Comparison of ENCODE assay signal across 14 cellular contexts in genomic region chr3:182971637-182972036, GRCh38. TPM values are rescaled to one million over a fixed set of nuclear protein-coding genes. Genes with fewer than 3 reads are reported as not detected.
A peak's percentile ranks its signal among the peaks of the same experiment; 100 is the strongest.
DNase-seq lines count a peak whose midpoint lies in the region; ATAC-seq and TF ChIP-seq lines count a peak whose summit lies in the region.
"Had no signal": no experiment of that assay in that cellular context is flagged by ENCODE, and none has a peak within 500 bp of the region (broad histone marks: within the 10 kb centered on the region; RNA-seq: fewer than 3 reads in every experiment).

No MANE protein-coding gene starts in this region.

- peaks cover 53% of the 10 kb centered on the region for H3K4me1 Mint-ChIP-seq in activated naive CD8-positive, alpha-beta T cell treated with anti-CD3 and anti-CD28 coated beads, Interleukin-2, amount 50 U/mL, for 24 hours

- H3K9me3 ChIP-seq in right lobe of liver, result no peaks in the 10 kb centered on the region
- no peaks in the 10 kb centered on the region for H3K9me3 ChIP-seq in body of pancreas
- H3K9me3 ChIP-seq in BE2C, result no peaks in the 10 kb centered on the region
- no peaks in the 10 kb centered on the region for H3K9me3 ChIP-seq in colonic mucosa
- H3K9me3 ChIP-seq: adrenal gland, sigmoid colon had no signal

- peak overlapping the region in 2 of 3 donors; percentile 45 to 61 for H3K27ac ChIP-seq in right lobe of liver
- no peak overlapping the region for H3K27ac ChIP-seq in body of pancreas
- H3K27ac ChIP-seq in colonic mucosa, result no peak overlapping the region
- H3K27ac ChIP-seq: adrenal gland, sigmoid colon had no signal

- H3K4me1 ChIP-seq in right lobe of liver, result peaks cover 0 to 52% (median 15%) of the 10 kb centered on the region in 4 donors
- peaks cover 16% of the 10 kb centered on the region for H3K4me1 ChIP-seq in body of pancreas
- H3K4me1 ChIP-seq in BE2C, result no peaks in the 10 kb centered on the region; the same call in 1 of the 2 replicates
- H3K4me1 ChIP-seq in colonic mucosa, result peaks cover 2% of the 10 kb centered on the region

- DNase-seq in activated naive CD8-positive, alpha-beta T cell treated with anti-CD3 and anti-CD28 coated beads, Interleukin-2, amount 50 U/mL, for 24 hours, result no peak
- DNase-seq in right lobe of liver (no peak), body of pancreas (no peak), BE2C (no peak), H7 (no peak), colonic mucosa (no peak)
- DNase-seq: adrenal gland; islet precursor cell; NCI-H2171 treated with DMSO at 0.1 percent for 48 hours; sigmoid colon; stimulated activated naive CD8-positive, alpha-beta T cell treated with anti-CD3 and anti-CD28 coated beads, Interleukin-15, amount 100 ng/mL, for 72 hours; SW 1271 had no signal

- TF ChIP-seq POLR2A in right lobe of liver (IDR thresholded peaks at IDR 0.05) (no peak), body of pancreas (IDR thresholded peaks at IDR 0.05) (no peak)

- H3K36me3 ChIP-seq in right lobe of liver (no peaks in the 10 kb centered on the region), body of pancreas (replicated peaks in 1 of 2; ENCODE audit: insufficient read depth in 1 of 2, low read depth in 2 of 2) (no peaks in the 10 kb centered on the region), BE2C (no peaks in the 10 kb centered on the region), H7 (replicated peaks; ENCODE audit: control insufficient read depth, insufficient read depth, low read length) (no peaks in the 10 kb centered on the region), colonic mucosa (no peaks in the 10 kb centered on the region)
- H3K36me3 ChIP-seq: adrenal gland, sigmoid colon had no signal

- H3K9me3 Mint-ChIP-seq in activated naive CD8-positive, alpha-beta T cell treated with anti-CD3 and anti-CD28 coated beads, Interleukin-2, amount 50 U/mL, for 24 hours, result no peaks in the 10 kb centered on the region
- H3K9me3 Mint-ChIP-seq: stimulated activated naive CD8-positive, alpha-beta T cell treated with anti-CD3 and anti-CD28 coated beads, Interleukin-15, amount 100 ng/mL, for 72 hours had no signal

- H3K27me3 Mint-ChIP-seq in activated naive CD8-positive, alpha-beta T cell treated with anti-CD3 and anti-CD28 coated beads, Interleukin-2, amount 50 U/mL, for 24 hours, result no peaks in the 10 kb centered on the region
- H3K27me3 Mint-ChIP-seq: stimulated activated naive CD8-positive, alpha-beta T cell treated with anti-CD3 and anti-CD28 coated beads, Interleukin-15, amount 100 ng/mL, for 72 hours had no signal

- H3K36me3 Mint-ChIP-seq in activated naive CD8-positive, alpha-beta T cell treated with anti-CD3 and anti-CD28 coated beads, Interleukin-2, amount 50 U/mL, for 24 hours (ENCODE audit: low read depth), result peaks cover 7% of the 10 kb centered on the region

- ATAC-seq in GM18870 (IDR thresholded peaks at IDR 0.05; ENCODE audit: unreplicated experiment), result peak; percentile 51
- peak; percentile 47 for ATAC-seq in HG02642 (IDR thresholded peaks at IDR 0.05; ENCODE audit: poor library complexity, unreplicated experiment)
- no peak for ATAC-seq in activated naive CD8-positive, alpha-beta T cell treated with anti-CD3 and anti-CD28 coated beads, Interleukin-2, amount 50 U/mL, for 24 hours
- ATAC-seq in right lobe of liver, result peak in 1 of 4 donors; percentile 4
- ATAC-seq in body of pancreas, result no peak
- ATAC-seq: stimulated activated naive CD8-positive, alpha-beta T cell treated with anti-CD3 and anti-CD28 coated beads, Interleukin-15, amount 100 ng/mL, for 72 hours had no signal

- no peak overlapping the region for H3K4me3 Mint-ChIP-seq in activated naive CD8-positive, alpha-beta T cell treated with anti-CD3 and anti-CD28 coated beads, Interleukin-2, amount 50 U/mL, for 24 hours
- H3K4me3 Mint-ChIP-seq: stimulated activated naive CD8-positive, alpha-beta T cell treated with anti-CD3 and anti-CD28 coated beads, Interleukin-15, amount 100 ng/mL, for 72 hours had no signal

- WGBS in right lobe of liver (ENCODE audit: insufficient coverage, low coverage, low lambda C conversion rate, missing lambda C conversion rate), result 29% methylated on average over 2 of the region's 2 CpGs
- 71 to 73% methylated on average over 2 of the region's 2 CpGs for WGBS in body of pancreas, 2 donors

- H3K27me3 ChIP-seq in right lobe of liver, result no peaks in the 10 kb centered on the region
- no peaks in the 10 kb centered on the region for H3K27me3 ChIP-seq in body of pancreas
- no peaks in the 10 kb centered on the region for H3K27me3 ChIP-seq in BE2C
- H3K27me3 ChIP-seq in H7 (ENCODE audit: control insufficient read depth, insufficient read depth, low read length), result no peaks in the 10 kb centered on the region
- H3K27me3 ChIP-seq in colonic mucosa, result no peaks in the 10 kb centered on the region
- H3K27me3 ChIP-seq: adrenal gland, sigmoid colon had no signal

- H3K27ac Mint-ChIP-seq in activated naive CD8-positive, alpha-beta T cell treated with anti-CD3 and anti-CD28 coated beads, Interleukin-2, amount 50 U/mL, for 24 hours, result peak overlapping the region; percentile 22
- H3K27ac Mint-ChIP-seq: stimulated activated naive CD8-positive, alpha-beta T cell treated with anti-CD3 and anti-CD28 coated beads, Interleukin-15, amount 100 ng/mL, for 72 hours had no signal

- H3K4me3 ChIP-seq in right lobe of liver, result no peak overlapping the region
- H3K4me3 ChIP-seq in body of pancreas, result no peak overlapping the region
- H3K4me3 ChIP-seq in BE2C (ENCODE audit: low read depth, low read length), result no peak overlapping the region
- H3K4me3 ChIP-seq in H7 (ENCODE audit: insufficient read depth, low read depth, low read length), result no peak overlapping the region
- no peak overlapping the region for H3K4me3 ChIP-seq in colonic mucosa
- H3K4me3 ChIP-seq: adrenal gland, sigmoid colon had no signal

- TF ChIP-seq CTCF in right lobe of liver (IDR thresholded peaks at IDR 0.05) (no peak), body of pancreas (IDR thresholded peaks at IDR 0.05) (no peak), BE2C (IDR thresholded peaks at IDR 0.05; ENCODE audit: low read depth, low read length) (no peak), colonic mucosa (IDR thresholded peaks at IDR 0.05) (no peak)

- no peak overlapping the region for H3K9ac ChIP-seq in colonic mucosa (ENCODE audit: low read depth in 2 of 2, low read length in 2 of 2)

- intact Hi-C loops in right lobe of liver (cut with DNase I), result no loop called here
- intact Hi-C loops in body of pancreas (cut with DNase I), result no loop called here
- intact Hi-C loops in colonic mucosa (cut with DNase I), result no loop called here

RNA-seq across cellular contexts. Expression of gene DCUN1D1, which starts 8.7 kb away (rescaled TPM):
- 10 to 100 TPM; 15.7 to 41.5 (median 31.9) TPM for total RNA-seq in right lobe of liver
- 10 to 100 TPM in 1 of 2 donors, 1 to 10 TPM in 1; 4.6 to 10.9 TPM for total RNA-seq in body of pancreas
- 9.4 TPM for polyA plus RNA-seq in BE2C (2012; ENCODE audit: insufficient read depth, insufficient read length, low read depth)
- 22.0 and 31.0 TPM in 2 replicates for total RNA-seq in H7 (2014; rRNA removed; shearing (Covaris generic))
- 10 to 100 TPM; 38.9 to 56.6 TPM for total RNA-seq in colonic mucosa

Comparison
In these comparisons a context has a peak if more than half of its experiments do, and no peak if none do; other contexts are left out.
1. ATAC-seq: peak in GM18870 (single experiment) and HG02642 (single experiment); none in activated naive CD8-positive, alpha-beta T cell treated with anti-CD3 and anti-CD28 coated beads, Interleukin-2, amount 50 U/mL, for 24 hours (single experiment) and body of pancreas (single experiment).
2. H3K27ac ChIP-seq: peak in right lobe of liver (2 of 3); none in body of pancreas (0 of 4) and colonic mucosa (single experiment).